Comparison of ENCODE assay signal across 9 cellular contexts in genomic region chr1:8903908-8904650, GRCh38. TPM values are rescaled to one million over a fixed set of nuclear protein-coding genes. Genes with fewer than 3 reads are reported as not detected.
DNase-seq lines count a peak whose midpoint lies in the region; ATAC-seq, FAIRE-seq and TF ChIP-seq lines count a peak whose summit lies in the region.
"Had no signal": no experiment of that assay in that cellular context is flagged by ENCODE, and none has a peak within 500 bp of the region (broad histone marks: within the 10 kb centered on the region; RNA-seq: fewer than 3 reads in every experiment).

No MANE protein-coding gene starts in this region.

- ATAC-seq in left lobe of liver (peak; percentile 16), GM18505 (IDR thresholded peaks at IDR 0.05; ENCODE audit: unreplicated experiment) (no peak), HG03095 (IDR thresholded peaks at IDR 0.05; ENCODE audit: unreplicated experiment) (no peak)

- TF ChIP-seq POLR2A in GM18505 (IDR thresholded peaks at IDR 0.05; ENCODE audit: borderline replicate concordance, extremely low read depth, insufficient read depth, insufficient read length), result no peak

- DNase-seq in HT1080 (ENCODE audit: low read depth) (peak; percentile 91), astrocyte of the cerebellum (ENCODE audit: low read depth) (peak; percentile 98), left lobe of liver (ENCODE audit: low spot score) (no peak), NCI-H2081 treated with DMSO at 0.1 percent for 48 hours (lab: John Stamatoyannopoulos, UW) (no peak)
- DNase-seq in stimulated activated naive CD4-positive, alpha-beta T cell (lab: John Stamatoyannopoulos, UW), result no peak

- H3K4me3 ChIP-seq in astrocyte of the cerebellum (ENCODE audit: low read depth, low read length), result no peak overlapping the region

- in situ Hi-C loops in astrocyte of the cerebellum (cut with HindIII; ENCODE audit: low sequenced_read_pairs), result no loop called here

- no peak for TF ChIP-seq CTCF in astrocyte of the cerebellum (IDR thresholded peaks at IDR 0.05; ENCODE audit: low read depth, low read length, missing control alignments)

- FAIRE-seq in A204.1 (lab: Jason Lieb, UNC), result peak; percentile 96
- FAIRE-seq: islet of Langerhans had no signal

RNA-seq across cellular contexts. Expression of gene ENO1, which starts 25.6 kb away (rescaled TPM):
- 3,632 and 3,729 TPM in 2 replicates for total RNA-seq in HT1080 (2014; rRNA removed; shearing (Covaris generic))
- 2,345 and 2,620 TPM in 2 replicates for polyA plus RNA-seq in HT1080 (2015; cell fraction: cytosol; rRNA removed)
- 3,922 and 4,106 TPM in 2 replicates for polyA plus RNA-seq in HT1080 (2015; cell fraction: nucleus; rRNA removed)
- 382 TPM for total RNA-seq in left lobe of liver

RNA-seq across cellular contexts. Expression of gene CA6, which starts 41.6 kb away (rescaled TPM):
- total RNA-seq in HT1080 (2014; rRNA removed; shearing (Covaris generic)), result not detected in 2 replicates
- polyA plus RNA-seq in HT1080 (2015; cell fraction: cytosol; rRNA removed), result 0.05 TPM in 1 of 2 replicates, not detected in the other
- not detected in 2 replicates for polyA plus RNA-seq in HT1080 (2015; cell fraction: nucleus; rRNA removed)
- total RNA-seq in left lobe of liver, result not detected

Comparison
In these comparisons a context has a peak if more than half of its experiments do, and no peak if none do; other contexts are left out.
1. DNase-seq: peak in HT1080 (single experiment) and astrocyte of the cerebellum (single experiment); none in left lobe of liver (single experiment), stimulated activated naive CD4-positive, alpha-beta T cell (0 of 6) and NCI-H2081 treated with DMSO at 0.1 percent for 48 hours (single experiment).